1 cellular context compared by ENCODE assay signal in the genomic region with DNA sequence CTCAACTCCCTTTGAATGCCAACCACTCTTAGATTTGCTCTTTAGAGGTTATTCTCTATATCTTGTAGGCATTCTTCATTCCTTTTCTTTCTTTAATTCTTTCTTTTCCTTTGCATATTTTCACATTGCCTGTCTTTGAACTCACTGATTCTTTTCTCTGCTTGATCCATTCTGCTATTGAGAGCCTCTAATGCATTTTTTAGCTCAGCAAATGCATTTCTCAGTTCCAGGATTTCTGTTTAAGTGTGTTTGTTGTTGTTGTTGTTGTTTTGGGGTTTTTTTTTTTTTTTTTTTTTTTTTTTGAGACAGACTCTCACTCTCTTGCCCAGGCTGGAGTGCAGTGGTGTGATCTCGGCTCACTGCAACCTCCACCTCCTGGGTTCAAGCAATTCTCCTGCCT.
TF ChIP-seq lines count a peak whose summit lies in the region.

No MANE protein-coding gene starts in this region.

TF ChIP-seq in K562, 482 proteins besides CTCF, POLR2A, EP300 and RAD21 (continued from another document):
- TF ChIP-seq RREB1 (CRISPR knock-in tag; IDR thresholded peaks at IDR 0.05) = no peak
- no peak for TF ChIP-seq ESRRA (IDR thresholded peaks at IDR 0.05; ENCODE audit: borderline replicate concordance, low read depth)
- peak; percentile 64; the same call in 1 of the 2 replicates for TF ChIP-seq CC2D1A (IDR thresholded peaks at IDR 0.05)
- no peak for TF ChIP-seq NFATC3 (IDR thresholded peaks at IDR 0.05)
- no peak for TF ChIP-seq PTBP1 (IDR thresholded peaks at IDR 0.05; ENCODE audit: low read depth, low read length)
- TF ChIP-seq POLR2B (IDR thresholded peaks at IDR 0.05; ENCODE audit: low read depth, partially characterized antibody) = no peak
- TF ChIP-seq MYBL2 (IDR thresholded peaks at IDR 0.05; ENCODE audit: low read depth) = no peak
- TF ChIP-seq MYBL2 (CRISPR knock-in tag; IDR thresholded peaks at IDR 0.05; ENCODE audit: borderline replicate concordance) = no peak
- no peak for TF ChIP-seq MXI1 (IDR thresholded peaks at IDR 0.05; ENCODE audit: low read depth, low read length)
- no peak for TF ChIP-seq ZFP30 (CRISPR knock-in tag; IDR thresholded peaks at IDR 0.05; ENCODE audit: borderline replicate concordance)
- no peak for TF ChIP-seq ZNF778 (CRISPR knock-in tag; IDR thresholded peaks at IDR 0.05)
TF ChIP-seq in K562: peak in this region for 32.
